Comparison of ENCODE assay signal across 8 cellular contexts in the genomic region with DNA sequence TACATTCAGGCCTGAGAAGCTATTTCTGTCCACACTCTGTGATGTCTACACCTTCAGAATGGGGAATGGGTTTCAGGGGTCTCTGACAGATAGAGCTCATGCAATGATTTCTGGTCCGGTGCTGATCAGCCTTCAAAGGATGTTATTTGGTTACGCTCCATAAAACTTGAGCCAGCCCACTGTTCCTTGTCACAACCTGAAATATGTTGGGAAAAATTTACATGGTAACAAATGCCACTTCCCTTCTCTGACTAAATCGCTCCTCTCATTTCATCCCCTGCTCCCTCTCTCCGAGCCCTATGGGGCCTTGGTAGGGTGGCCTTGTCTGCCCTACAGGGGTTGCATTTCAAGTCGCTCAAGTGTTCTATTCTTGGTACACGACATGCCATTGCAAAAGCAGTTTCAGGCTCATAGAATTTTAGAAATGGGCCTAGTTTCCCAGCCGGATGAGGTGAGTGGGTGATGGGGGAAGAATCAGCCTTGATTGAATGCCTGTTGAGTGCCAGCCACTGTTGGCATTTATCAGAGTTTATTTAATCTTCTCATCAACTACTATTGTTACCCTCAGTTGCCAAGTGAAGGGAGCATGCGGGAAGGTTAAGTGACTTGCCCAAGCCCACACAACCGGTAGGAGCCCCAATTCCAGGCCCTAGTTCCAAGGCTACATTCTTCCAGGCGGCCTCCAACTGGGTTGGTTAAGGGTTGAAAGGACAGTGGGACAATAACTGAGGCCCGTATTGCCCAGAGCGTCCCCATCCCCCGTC. TPM values are rescaled to one million over a fixed set of nuclear protein-coding genes. Genes with fewer than 3 reads are reported as not detected.
DNase-seq lines count a peak whose midpoint lies in the region; ATAC-seq, FAIRE-seq and TF ChIP-seq lines count a peak whose summit lies in the region.

No MANE protein-coding gene starts in this region.

- peak overlapping the region; percentile 91 for H3K4me2 ChIP-seq in K562 (ENCODE audit: insufficient read depth, low read length)

- no peaks in the 10 kb centered on the region for H4K20me1 ChIP-seq in K562 (replicated peaks; ENCODE audit: control insufficient read depth, insufficient read depth, low read length)

- H3K9ac ChIP-seq in HUES6 (ENCODE audit: low read length), result peak overlapping the region; percentile 43
- H3K9ac ChIP-seq in K562 (ENCODE audit: insufficient read depth in 1 of 2, low read depth in 2 of 2, low read length in 2 of 2), result peak overlapping the region; percentile 73 to 78; a peak in 3 of 4 replicates

- POLR2A ChIA-PET in K562 (lab: Yijun Ruan, JAX), result interaction anchor here (0.6 to 5.9 kb wide), 9 partner anchors 7 to 81 kb away, joined by 3 to 62 read pairs (median 5); no protein-coding TSS in a partner anchor

- TF ChIP-seq CTCF in K562 (IDR thresholded peaks at IDR 0.05 in 2 of 3, conservative IDR thresholded peaks at IDR 0.05 in 1 of 3; ENCODE audit: insufficient read depth in 2 of 3, low read depth in 1 of 3, low read length in 3 of 3) (no peak), thoracic aorta (IDR thresholded peaks at IDR 0.05) (no peak)

- TSS peak; percentile 98 for BruUV-seq in K562 (replicated peaks; lab: Mats Ljungman, UMichigan)

- in situ Hi-C loops in K562 (cut with MboI), result no loop called here

- intact Hi-C loops in K562 (cut with micrococcal nuclease), result no loop called here

- no peak for TF ChIP-seq EP300 in K562 (IDR thresholded peaks at IDR 0.05; ENCODE audit: low read length)

- CTCF ChIA-PET in K562 (lab: Yijun Ruan, JAX; ENCODE audit: low intra/inter-chr PET ratio), result no interaction called here

- peaks cover 45% of the 10 kb centered on the region for H3K79me2 ChIP-seq in K562 (ENCODE audit: control insufficient read depth, insufficient read depth, low read length)

- H3K27ac ChIP-seq in HUES6 (ENCODE audit: low read depth, low read length), result 0 out of 2 replicates have a peak overlapping the region, but pooled peaks have one; percentile 11
- H3K27ac ChIP-seq in K562 (ENCODE audit: extremely low read depth, low read depth, low read length), result peak overlapping the region; percentile 80
- H3K27ac ChIP-seq in thoracic aorta, result peak overlapping the region; percentile 96 to 100

- WGBS in K562 (ENCODE audit: insufficient coverage, low coverage, missing lambda C conversion rate), result 39% methylated on average over 13 of the region's 13 CpGs

- TF ChIP-seq POLR2A in K562 (conservative IDR thresholded peaks at IDR 0.05), result no peak

- H2AFZ ChIP-seq in K562 (ENCODE audit: low read depth, low read length), result peak overlapping the region; percentile 70

- no peak for ATAC-seq in K562
- ATAC-seq in thoracic aorta (ENCODE audit: insufficient number of reproducible peaks, low FRiP score, low read depth), result no peak
- no peak for ATAC-seq in HG03039 (IDR thresholded peaks at IDR 0.05; ENCODE audit: unreplicated experiment)

- H3K9me3 ChIP-seq in HUES6 (ENCODE audit: control insufficient read depth, insufficient read depth, low read depth, low read length), result no peaks in the 10 kb centered on the region
- H3K9me3 ChIP-seq in K562 (replicated peaks; ENCODE audit: control insufficient read depth, insufficient read depth, low read depth, low read length), result no peaks in the 10 kb centered on the region
- no peaks in the 10 kb centered on the region for H3K9me3 ChIP-seq in thoracic aorta

- no peak for DNase-seq in K562 (ENCODE audit: extremely low read depth in 1 of 4, low spot score in 3 of 4)
- DNase-seq in left kidney (ENCODE audit: low read depth, low spot score), result peak; percentile 90
- DNase-seq in thoracic aorta (ENCODE audit: low spot score), result no peak
- no peak for DNase-seq in SHP77 treated with DMSO at 0.1 percent for 48 hours (lab: John Stamatoyannopoulos, UW)
- DNase-seq in activated CD4-positive, alpha-beta T cell treated with anti-CD3 and anti-CD28 coated beads for 4 hours, result no peak
- no peak for DNase-seq in NK-92 (lab: John Stamatoyannopoulos, UW; ENCODE audit: unreplicated experiment)

- peak in 1 of 2 experiments; percentile 22; a peak in 1 of 4 replicates for TF ChIP-seq RAD21 in K562 (CRISPR knock-in tag; conservative IDR thresholded peaks at IDR 0.05 in 1 of 2, IDR thresholded peaks at IDR 0.05 in 1 of 2)

- H3K4me1 ChIP-seq in HUES6 (ENCODE audit: control insufficient read depth, insufficient read depth, low read length) (peaks cover 15% of the 10 kb centered on the region), K562 (replicated peaks in 1 of 2; ENCODE audit: control insufficient read depth in 2 of 2, insufficient read depth in 2 of 2, low read length in 2 of 2) (peaks cover 27 to 28% of the 10 kb centered on the region in 2 experiments), thoracic aorta (ENCODE audit: control insufficient read depth in 1 of 2, low read depth in 2 of 2) (peaks cover 20 to 40% of the 10 kb centered on the region in 2 donors)

- H3K36me3 ChIP-seq in HUES6 (ENCODE audit: control insufficient read depth, insufficient read depth, low read length) (no peaks in the 10 kb centered on the region), K562 (ENCODE audit: control insufficient read depth, insufficient read depth, low read length) (0 out of 3 replicates have a peak, but pooled peaks cover 6% of the 10 kb centered on the region), thoracic aorta (no peaks in the 10 kb centered on the region)

- FAIRE-seq in K562 (lab: Jason Lieb, UNC), result no peak

- peak overlapping the region; percentile 60 for H3K4me3 ChIP-seq in HUES6 (ENCODE audit: low read depth, low read length)
- peak overlapping the region; percentile 35 for H3K4me3 ChIP-seq in K562
- peak overlapping the region; percentile 91 for H3K4me3 ChIP-seq in thoracic aorta

- H3K27me3 ChIP-seq in HUES6 (ENCODE audit: control insufficient read depth, insufficient read depth, low read length) (no peaks in the 10 kb centered on the region), K562 (ENCODE audit: control insufficient read depth in 2 of 2, insufficient read depth in 2 of 2, low read length in 2 of 2) (no peaks in the 10 kb centered on the region), thoracic aorta (replicated peaks; ENCODE audit: insufficient read depth) (no peaks in the 10 kb centered on the region)

- H3K9me1 ChIP-seq in K562 (ENCODE audit: control insufficient read depth, insufficient read depth, low read length), result no peaks in the 10 kb centered on the region

TF ChIP-seq in K562, 482 proteins besides CTCF, POLR2A, EP300 and RAD21 (continues in another document):
- TF ChIP-seq ZNF311 (CRISPR knock-in tag; IDR thresholded peaks at IDR 0.05) (0 out of 2 replicates have a peak, but pooled peaks have one; percentile 46), ZNF589 (CRISPR knock-in tag; IDR thresholded peaks at IDR 0.05; ENCODE audit: low read depth) (peak; percentile 85), RBM14 (IDR thresholded peaks at IDR 0.05; ENCODE audit: borderline replicate concordance, insufficient read depth, low read depth, low read length) (no peak), ZNF830 (CRISPR knock-in tag; IDR thresholded peaks at IDR 0.05) (0 out of 2 replicates have a peak, but pooled peaks have one; percentile 47), DIDO1 (tag; IDR thresholded peaks at IDR 0.05; ENCODE audit: low read depth) (no peak), ZBTB1 (CRISPR knock-in tag; IDR thresholded peaks at IDR 0.05; ENCODE audit: borderline replicate concordance, low read depth) (peak; percentile 25; the same call in 1 of the 2 replicates)
- TF ChIP-seq, protein P1, sequence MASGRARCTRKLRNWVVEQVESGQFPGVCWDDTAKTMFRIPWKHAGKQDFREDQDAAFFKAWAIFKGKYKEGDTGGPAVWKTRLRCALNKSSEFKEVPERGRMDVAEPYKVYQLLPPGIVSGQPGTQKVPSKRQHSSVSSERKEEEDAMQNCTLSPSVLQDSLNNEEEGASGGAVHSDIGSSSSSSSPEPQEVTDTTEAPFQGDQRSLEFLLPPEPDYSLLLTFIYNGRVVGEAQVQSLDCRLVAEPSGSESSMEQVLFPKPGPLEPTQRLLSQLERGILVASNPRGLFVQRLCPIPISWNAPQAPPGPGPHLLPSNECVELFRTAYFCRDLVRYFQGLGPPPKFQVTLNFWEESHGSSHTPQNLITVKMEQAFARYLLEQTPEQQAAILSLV (tag; IDR thresholded peaks at IDR 0.05), result 0 out of 2 replicates have a peak, but pooled peaks have one; percentile 41
- TF ChIP-seq, protein P2, sequence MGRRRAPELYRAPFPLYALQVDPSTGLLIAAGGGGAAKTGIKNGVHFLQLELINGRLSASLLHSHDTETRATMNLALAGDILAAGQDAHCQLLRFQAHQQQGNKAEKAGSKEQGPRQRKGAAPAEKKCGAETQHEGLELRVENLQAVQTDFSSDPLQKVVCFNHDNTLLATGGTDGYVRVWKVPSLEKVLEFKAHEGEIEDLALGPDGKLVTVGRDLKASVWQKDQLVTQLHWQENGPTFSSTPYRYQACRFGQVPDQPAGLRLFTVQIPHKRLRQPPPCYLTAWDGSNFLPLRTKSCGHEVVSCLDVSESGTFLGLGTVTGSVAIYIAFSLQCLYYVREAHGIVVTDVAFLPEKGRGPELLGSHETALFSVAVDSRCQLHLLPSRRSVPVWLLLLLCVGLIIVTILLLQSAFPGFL (CRISPR knock-in tag; IDR thresholded peaks at IDR 0.05), result 0 out of 2 replicates have a peak, but pooled peaks have one; percentile 39

RNA-seq across cellular contexts. Expression of a gene that starts 1.0 kb away (rescaled TPM):
- total RNA-seq in K562 (2011; cell fraction: chromatin; rRNA removed; ENCODE audit: low replicate concordance), result 132 and 172 TPM in 2 replicates
- total RNA-seq in K562 (2011; cell fraction: nucleolus; rRNA removed), result 83.2 and 102 TPM in 2 replicates
- 106 and 122 TPM in 2 replicates for total RNA-seq in K562 (2011; cell fraction: nucleoplasm; rRNA removed)
- total RNA-seq in K562 (2014; rRNA removed), result 33.0 and 57.6 TPM in 2 replicates
- total RNA-seq in K562 (2014; rRNA removed; fragmentation: Illumina TruSeq; extraction: Trizol), result 41.4 and 47.5 TPM in 2 replicates
- total RNA-seq in K562 (2015; rRNA removed; fragmentation: Illumina TruSeq; extraction: Trizol), result 48.9 and 49.2 TPM in 2 replicates
- 80.9 and 99.8 TPM in 2 replicates for total RNA-seq in K562 (2021)
- polyA plus RNA-seq in K562 (2011; rRNA removed), result 54.0 and 74.7 TPM in 2 replicates
- polyA plus RNA-seq in K562 (2011; cell fraction: cytosol; rRNA removed), result 51.7 and 55.3 TPM in 2 replicates
- 45.7 and 51.1 TPM in 2 replicates for polyA plus RNA-seq in K562 (2011; cell fraction: nucleus; rRNA removed)
- polyA plus RNA-seq in K562 (2012), result 31.8 and 34.6 TPM in 2 replicates
- 76.3 and 78.6 TPM in 2 replicates for polyA plus RNA-seq in K562 (2014; fragmentation: Illumina TruSeq; extraction: Trizol)
- polyA plus RNA-seq in K562 (2014; fragmentation: Nextera tagmentation; extraction: Ambion mirVana), result 10 to 100 TPM; 16.9 to 18.1 TPM
- 30.4 and 34.5 TPM in 2 replicates for polyA plus RNA-seq in K562 (2014; rRNA removed)
- polyA minus RNA-seq in K562 (2011; rRNA and poly(A)+ RNA removed), result 150 and 180 TPM in 2 replicates
- polyA minus RNA-seq in K562 (2011; cell fraction: cytosol; rRNA and poly(A)+ RNA removed), result 54.4 and 55.4 TPM in 2 replicates
- 26.9 and 57.4 TPM in 2 replicates for polyA minus RNA-seq in K562 (2011; cell fraction: nucleus; rRNA and poly(A)+ RNA removed)
- 100 to 1,000 TPM; 177 to 283 TPM for total RNA-seq in thoracic aorta

Comparison
In these comparisons a context has a peak if more than half of its experiments do, and no peak if none do; other contexts are left out.
1. H3K27ac ChIP-seq: peak in every context shown above with its lines; median percentile 98 in thoracic aorta; 80 in K562; 11 in HUES6.
2. H3K4me3 ChIP-seq: peak in every context shown above with its lines; median percentile 91 in thoracic aorta; 60 in HUES6; 35 in K562.